11 cellular contexts compared by ENCODE assay signal in the genomic region with DNA sequence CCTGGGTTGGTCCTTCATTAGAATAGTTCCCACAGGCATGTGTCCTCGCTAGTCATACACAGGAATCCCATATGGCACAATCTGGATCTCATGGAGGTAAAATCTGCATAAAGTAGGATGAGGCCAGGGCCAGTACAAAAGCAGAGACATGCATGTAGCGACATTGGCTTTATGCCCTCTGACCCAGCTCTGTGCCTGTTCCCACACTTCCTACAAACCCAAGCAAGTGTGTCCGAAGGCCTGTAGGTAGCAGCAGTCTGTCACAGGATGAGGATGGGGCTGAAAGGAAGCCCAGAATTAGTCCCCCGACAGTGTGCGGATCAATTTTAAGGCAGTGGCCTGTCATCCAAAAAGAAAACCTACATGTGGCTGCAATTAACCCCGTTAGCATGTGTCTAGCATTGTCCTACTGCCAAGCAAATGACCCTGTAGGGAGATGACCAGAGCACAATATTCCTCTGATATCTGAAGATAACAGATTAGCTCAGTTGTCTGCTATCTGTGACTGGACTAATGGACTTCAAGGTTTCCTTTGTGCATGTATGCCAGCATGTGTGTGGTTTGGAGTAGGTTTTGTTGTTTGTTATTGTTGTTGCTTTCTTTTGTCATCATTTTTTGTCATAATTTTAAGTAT.
"Had no signal": no experiment of that assay in that cellular context is flagged by ENCODE, and none has a peak within 500 bp of the region (broad histone marks: within the 10 kb centered on the region; RNA-seq: fewer than 3 reads in every experiment).

No MANE protein-coding gene starts in this region.

- H3K4me3 ChIP-seq: colonic mucosa, right atrium auricular region, smooth muscle cell, tibial artery had no signal

- H3K27ac ChIP-seq: colonic mucosa, right atrium auricular region, tibial artery, VCaP had no signal

- H3K4me2 ChIP-seq: smooth muscle cell had no signal

- H3K36me3 ChIP-seq: colonic mucosa, right atrium auricular region, tibial artery had no signal

- H3K27me3 ChIP-seq: colonic mucosa, right atrium auricular region, tibial artery had no signal

- ATAC-seq: activated CD8-positive, alpha-beta T cell treated with anti-CD3 and anti-CD28 coated beads, Interleukin-2, amount 10 ng/mL, durations not matched to agents 7 days and 5 days; T-cell had no signal

- H3K9me3 ChIP-seq: colonic mucosa, right atrium auricular region, tibial artery had no signal

- DNase-seq: activated CD4-positive, alpha-beta T cell treated with anti-CD3 and anti-CD28 coated beads for 4 hours; activated CD8-positive, alpha-beta T cell treated with anti-CD3 and anti-CD28 coated beads, Interleukin-2, amount 10 ng/mL, durations not matched to agents 7 days and 5 days; activated naive CD4-positive, alpha-beta T cell; colonic mucosa; foreskin melanocyte; T-cell; T1000; tibial artery had no signal

- H3K4me1 ChIP-seq: colonic mucosa, right atrium auricular region, tibial artery had no signal
